ENCODE assay signal across 3 cellular contexts in the genomic region with DNA sequence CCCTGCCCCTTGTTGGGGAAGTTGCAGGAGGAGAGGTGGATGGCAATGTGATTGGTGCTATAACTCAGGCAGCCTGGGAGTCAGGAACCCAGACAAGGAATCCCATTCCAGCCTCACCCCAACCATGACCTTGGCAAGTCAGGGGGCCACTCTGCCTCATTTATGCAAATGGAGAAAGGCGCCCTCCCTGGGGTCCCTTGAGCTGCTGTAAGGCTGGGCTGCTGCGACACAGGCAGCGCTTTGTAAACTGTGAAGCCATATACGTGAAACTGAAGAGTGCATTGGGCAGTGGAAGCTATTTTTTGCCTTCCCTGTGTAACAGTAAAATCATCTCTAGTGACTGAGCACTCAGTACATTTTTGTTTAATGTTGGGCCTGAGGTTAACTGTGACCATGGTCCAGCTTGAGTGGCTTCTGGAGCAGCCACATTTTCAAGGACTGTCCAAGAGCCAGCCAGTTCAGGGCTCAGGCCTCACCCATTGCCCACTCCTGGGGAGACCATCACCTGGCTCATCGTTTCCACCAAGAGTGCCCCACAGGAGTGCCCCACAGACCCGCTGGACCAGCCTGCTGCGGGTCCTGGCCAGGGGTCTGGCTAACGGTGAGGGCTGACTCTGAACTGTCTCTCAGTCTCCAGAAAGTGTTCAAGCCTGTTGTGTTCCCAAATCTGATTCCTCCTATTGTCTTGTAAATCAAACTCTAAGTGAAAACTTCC.
TF ChIP-seq lines count a peak whose summit lies in the region.

No MANE protein-coding gene starts in this region.

TF ChIP-seq in SK-N-SH, 30 proteins besides CTCF, POLR2A, EP300 and RAD21 (continues in another document):
- TF ChIP-seq JUND (IDR thresholded peaks at IDR 0.05), result no peak
- TF ChIP-seq MXI1 (IDR thresholded peaks at IDR 0.05; ENCODE audit: low read depth, low read length), result no peak
- no peak for TF ChIP-seq NRF1 (IDR thresholded peaks at IDR 0.05; ENCODE audit: low read depth, low read length)
- TF ChIP-seq, protein P1, sequence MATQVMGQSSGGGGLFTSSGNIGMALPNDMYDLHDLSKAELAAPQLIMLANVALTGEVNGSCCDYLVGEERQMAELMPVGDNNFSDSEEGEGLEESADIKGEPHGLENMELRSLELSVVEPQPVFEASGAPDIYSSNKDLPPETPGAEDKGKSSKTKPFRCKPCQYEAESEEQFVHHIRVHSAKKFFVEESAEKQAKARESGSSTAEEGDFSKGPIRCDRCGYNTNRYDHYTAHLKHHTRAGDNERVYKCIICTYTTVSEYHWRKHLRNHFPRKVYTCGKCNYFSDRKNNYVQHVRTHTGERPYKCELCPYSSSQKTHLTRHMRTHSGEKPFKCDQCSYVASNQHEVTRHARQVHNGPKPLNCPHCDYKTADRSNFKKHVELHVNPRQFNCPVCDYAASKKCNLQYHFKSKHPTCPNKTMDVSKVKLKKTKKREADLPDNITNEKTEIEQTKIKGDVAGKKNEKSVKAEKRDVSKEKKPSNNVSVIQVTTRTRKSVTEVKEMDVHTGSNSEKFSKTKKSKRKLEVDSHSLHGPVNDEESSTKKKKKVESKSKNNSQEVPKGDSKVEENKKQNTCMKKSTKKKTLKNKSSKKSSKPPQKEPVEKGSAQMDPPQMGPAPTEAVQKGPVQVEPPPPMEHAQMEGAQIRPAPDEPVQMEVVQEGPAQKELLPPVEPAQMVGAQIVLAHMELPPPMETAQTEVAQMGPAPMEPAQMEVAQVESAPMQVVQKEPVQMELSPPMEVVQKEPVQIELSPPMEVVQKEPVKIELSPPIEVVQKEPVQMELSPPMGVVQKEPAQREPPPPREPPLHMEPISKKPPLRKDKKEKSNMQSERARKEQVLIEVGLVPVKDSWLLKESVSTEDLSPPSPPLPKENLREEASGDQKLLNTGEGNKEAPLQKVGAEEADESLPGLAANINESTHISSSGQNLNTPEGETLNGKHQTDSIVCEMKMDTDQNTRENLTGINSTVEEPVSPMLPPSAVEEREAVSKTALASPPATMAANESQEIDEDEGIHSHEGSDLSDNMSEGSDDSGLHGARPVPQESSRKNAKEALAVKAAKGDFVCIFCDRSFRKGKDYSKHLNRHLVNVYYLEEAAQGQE (IDR thresholded peaks at IDR 0.05; ENCODE audit: low read depth, low read length), result no peak
- TF ChIP-seq, protein P2, sequence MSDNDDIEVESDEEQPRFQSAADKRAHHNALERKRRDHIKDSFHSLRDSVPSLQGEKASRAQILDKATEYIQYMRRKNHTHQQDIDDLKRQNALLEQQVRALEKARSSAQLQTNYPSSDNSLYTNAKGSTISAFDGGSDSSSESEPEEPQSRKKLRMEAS (IDR thresholded peaks at IDR 0.05; ENCODE audit: low read depth), result no peak
- no peak for TF ChIP-seq RCOR1 (IDR thresholded peaks at IDR 0.05; ENCODE audit: low read length)
- no peak for TF ChIP-seq FOXJ3 (CRISPR knock-in tag; IDR thresholded peaks at IDR 0.05)
- TF ChIP-seq, protein P3, sequence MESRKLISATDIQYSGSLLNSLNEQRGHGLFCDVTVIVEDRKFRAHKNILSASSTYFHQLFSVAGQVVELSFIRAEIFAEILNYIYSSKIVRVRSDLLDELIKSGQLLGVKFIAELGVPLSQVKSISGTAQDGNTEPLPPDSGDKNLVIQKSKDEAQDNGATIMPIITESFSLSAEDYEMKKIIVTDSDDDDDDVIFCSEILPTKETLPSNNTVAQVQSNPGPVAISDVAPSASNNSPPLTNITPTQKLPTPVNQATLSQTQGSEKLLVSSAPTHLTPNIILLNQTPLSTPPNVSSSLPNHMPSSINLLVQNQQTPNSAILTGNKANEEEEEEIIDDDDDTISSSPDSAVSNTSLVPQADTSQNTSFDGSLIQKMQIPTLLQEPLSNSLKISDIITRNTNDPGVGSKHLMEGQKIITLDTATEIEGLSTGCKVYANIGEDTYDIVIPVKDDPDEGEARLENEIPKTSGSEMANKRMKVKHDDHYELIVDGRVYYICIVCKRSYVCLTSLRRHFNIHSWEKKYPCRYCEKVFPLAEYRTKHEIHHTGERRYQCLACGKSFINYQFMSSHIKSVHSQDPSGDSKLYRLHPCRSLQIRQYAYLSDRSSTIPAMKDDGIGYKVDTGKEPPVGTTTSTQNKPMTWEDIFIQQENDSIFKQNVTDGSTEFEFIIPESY (IDR thresholded peaks at IDR 0.05; ENCODE audit: borderline replicate concordance, low read depth), result no peak
- no peak for TF ChIP-seq GATA2 (CRISPR knock-in tag; IDR thresholded peaks at IDR 0.05)
- TF ChIP-seq YY1 (IDR thresholded peaks at IDR 0.05; ENCODE audit: low read depth), result no peak
- no peak for TF ChIP-seq RFX5 (IDR thresholded peaks at IDR 0.05; ENCODE audit: low read length)
- TF ChIP-seq TEAD4 (IDR thresholded peaks at IDR 0.05; ENCODE audit: borderline replicate concordance, insufficient read depth), result no peak

TF ChIP-seq in SK-N-SH treated with all-trans-retinoic acid at 6 μM for 48 hours, 23 proteins besides CTCF, POLR2A, EP300 and RAD21:
- no peak for TF ChIP-seq SNAI2 (CRISPR knock-in tag; IDR thresholded peaks at IDR 0.05)
- TF ChIP-seq, protein P4, sequence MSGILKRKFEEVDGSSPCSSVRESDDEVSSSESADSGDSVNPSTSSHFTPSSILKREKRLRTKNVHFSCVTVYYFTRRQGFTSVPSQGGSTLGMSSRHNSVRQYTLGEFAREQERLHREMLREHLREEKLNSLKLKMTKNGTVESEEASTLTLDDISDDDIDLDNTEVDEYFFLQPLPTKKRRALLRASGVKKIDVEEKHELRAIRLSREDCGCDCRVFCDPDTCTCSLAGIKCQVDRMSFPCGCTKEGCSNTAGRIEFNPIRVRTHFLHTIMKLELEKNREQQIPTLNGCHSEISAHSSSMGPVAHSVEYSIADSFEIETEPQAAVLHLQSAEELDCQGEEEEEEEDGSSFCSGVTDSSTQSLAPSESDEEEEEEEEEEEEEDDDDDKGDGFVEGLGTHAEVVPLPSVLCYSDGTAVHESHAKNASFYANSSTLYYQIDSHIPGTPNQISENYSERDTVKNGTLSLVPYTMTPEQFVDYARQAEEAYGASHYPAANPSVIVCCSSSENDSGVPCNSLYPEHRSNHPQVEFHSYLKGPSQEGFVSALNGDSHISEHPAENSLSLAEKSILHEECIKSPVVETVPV (CRISPR knock-in tag; IDR thresholded peaks at IDR 0.05), result no peak
- TF ChIP-seq TOX (CRISPR knock-in tag; IDR thresholded peaks at IDR 0.05; ENCODE audit: borderline replicate concordance), result no peak
- TF ChIP-seq, protein P5, sequence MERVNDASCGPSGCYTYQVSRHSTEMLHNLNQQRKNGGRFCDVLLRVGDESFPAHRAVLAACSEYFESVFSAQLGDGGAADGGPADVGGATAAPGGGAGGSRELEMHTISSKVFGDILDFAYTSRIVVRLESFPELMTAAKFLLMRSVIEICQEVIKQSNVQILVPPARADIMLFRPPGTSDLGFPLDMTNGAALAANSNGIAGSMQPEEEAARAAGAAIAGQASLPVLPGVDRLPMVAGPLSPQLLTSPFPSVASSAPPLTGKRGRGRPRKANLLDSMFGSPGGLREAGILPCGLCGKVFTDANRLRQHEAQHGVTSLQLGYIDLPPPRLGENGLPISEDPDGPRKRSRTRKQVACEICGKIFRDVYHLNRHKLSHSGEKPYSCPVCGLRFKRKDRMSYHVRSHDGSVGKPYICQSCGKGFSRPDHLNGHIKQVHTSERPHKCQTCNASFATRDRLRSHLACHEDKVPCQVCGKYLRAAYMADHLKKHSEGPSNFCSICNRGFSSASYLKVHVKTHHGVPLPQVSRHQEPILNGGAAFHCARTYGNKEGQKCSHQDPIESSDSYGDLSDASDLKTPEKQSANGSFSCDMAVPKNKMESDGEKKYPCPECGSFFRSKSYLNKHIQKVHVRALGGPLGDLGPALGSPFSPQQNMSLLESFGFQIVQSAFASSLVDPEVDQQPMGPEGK (CRISPR knock-in tag; IDR thresholded peaks at IDR 0.05; ENCODE audit: borderline replicate concordance), result no peak
- TF ChIP-seq, protein P6, sequence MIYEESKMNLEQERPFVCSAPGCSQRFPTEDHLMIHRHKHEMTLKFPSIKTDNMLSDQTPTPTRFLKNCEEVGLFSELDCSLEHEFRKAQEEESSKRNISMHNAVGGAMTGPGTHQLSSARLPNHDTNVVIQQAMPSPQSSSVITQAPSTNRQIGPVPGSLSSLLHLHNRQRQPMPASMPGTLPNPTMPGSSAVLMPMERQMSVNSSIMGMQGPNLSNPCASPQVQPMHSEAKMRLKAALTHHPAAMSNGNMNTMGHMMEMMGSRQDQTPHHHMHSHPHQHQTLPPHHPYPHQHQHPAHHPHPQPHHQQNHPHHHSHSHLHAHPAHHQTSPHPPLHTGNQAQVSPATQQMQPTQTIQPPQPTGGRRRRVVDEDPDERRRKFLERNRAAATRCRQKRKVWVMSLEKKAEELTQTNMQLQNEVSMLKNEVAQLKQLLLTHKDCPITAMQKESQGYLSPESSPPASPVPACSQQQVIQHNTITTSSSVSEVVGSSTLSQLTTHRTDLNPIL (CRISPR knock-in tag; IDR thresholded peaks at IDR 0.05; ENCODE audit: low read depth), result no peak
- no peak for TF ChIP-seq ZNF70 (CRISPR knock-in tag; IDR thresholded peaks at IDR 0.05)
- TF ChIP-seq ISL1 (CRISPR knock-in tag; IDR thresholded peaks at IDR 0.05), result no peak
- TF ChIP-seq ARNTL (CRISPR knock-in tag; IDR thresholded peaks at IDR 0.05; ENCODE audit: borderline replicate concordance, low read depth), result no peak
- TF ChIP-seq RARB (CRISPR knock-in tag; IDR thresholded peaks at IDR 0.05), result no peak

TF ChIP-seq in HEK293, 187 proteins besides CTCF, POLR2A, EP300 and RAD21:
- TF ChIP-seq ZNF654 (tag by site-specific recombination; IDR thresholded peaks at IDR 0.05; ENCODE audit: low read depth), result no peak
